Comparison of ENCODE assay signal across 9 cellular contexts in genomic region chr11:130631119-130631518, GRCh38.
DNase-seq lines count a peak whose midpoint lies in the region; ATAC-seq, FAIRE-seq and TF ChIP-seq lines count a peak whose summit lies in the region.
"Had no signal": no experiment of that assay in that cellular context is flagged by ENCODE, and none has a peak within 500 bp of the region (broad histone marks: within the 10 kb centered on the region; RNA-seq: fewer than 3 reads in every experiment).

No MANE protein-coding gene starts in this region.

- intact Hi-C loops in IMR-90 (cut with micrococcal nuclease), result no loop called here
- intact Hi-C loops in activated T-helper 2 cell treated with anti-CD3 and anti-CD28 coated beads, Interferon-gamma antibody, Interleukin-2, Interleukin-4, amounts not matched to agents 10 μg/mL and 5 μg/mL and 100 μg/mL, durations not matched to agents 14 hours and 24 hours and 36 hours (cut with micrococcal nuclease), result loop anchor here (10.0 kb wide), 1 partner anchor 326 kb away; no protein-coding TSS in a partner anchor

- H4K20me1 ChIP-seq in IMR-90 (ENCODE audit: insufficient read depth, low read length), result no peaks in the 10 kb centered on the region
- no peaks in the 10 kb centered on the region for H4K20me1 ChIP-seq in keratinocyte (ENCODE audit: control insufficient read depth, extremely low read depth, insufficient read depth, low read length)

- TF ChIP-seq POLR2A in IMR-90 (IDR thresholded peaks at IDR 0.05; ENCODE audit: low read depth, low read length), result no peak

- peak overlapping the region; percentile 76 for H4K91ac ChIP-seq in IMR-90 (ENCODE audit: insufficient read depth, low read depth, low read length)

- H3K27ac ChIP-seq in IMR-90 (ENCODE audit: insufficient read depth, low read length) (no peak overlapping the region), keratinocyte (ENCODE audit: control insufficient read depth, insufficient read depth, low read length) (no peak overlapping the region)
- H3K27ac ChIP-seq: heart right ventricle had no signal

- H2BK15ac ChIP-seq in IMR-90 (ENCODE audit: low read depth, low read length), result peak overlapping the region; percentile 72; the same call in 1 of the 3 replicates

- H3K18ac ChIP-seq in IMR-90 (ENCODE audit: low read depth, low read length), result peak overlapping the region; percentile 86; the same call in 1 of the 2 replicates

- H3K36me3 Mint-ChIP-seq in activated T-helper 2 cell treated with anti-CD3 and anti-CD28 coated beads, Interferon-gamma antibody, Interleukin-2, Interleukin-4, amounts not matched to agents 10 μg/mL and 5 μg/mL and 100 μg/mL, durations not matched to agents 14 hours and 24 hours and 36 hours (ENCODE audit: low read depth), result no peaks in the 10 kb centered on the region
- H3K36me3 Mint-ChIP-seq: activated naive CD8-positive, alpha-beta T cell had no signal

- H3K9me1 ChIP-seq in IMR-90 (ENCODE audit: insufficient read depth, low read length), result peaks cover 20% of the 10 kb centered on the region
- H3K9me1 ChIP-seq in keratinocyte (ENCODE audit: control insufficient read depth, extremely low read depth, insufficient read depth, low read length), result no peaks in the 10 kb centered on the region

- H3K9ac ChIP-seq in IMR-90 (ENCODE audit: low read depth, low read length) (no peak overlapping the region), keratinocyte (ENCODE audit: control insufficient read depth, extremely low read depth, insufficient read depth, low read length) (peak overlapping the region; percentile 24)

- H3K27me3 ChIP-seq in IMR-90 (ENCODE audit: control insufficient read depth, insufficient read depth, low read length) (no peaks in the 10 kb centered on the region), keratinocyte (ENCODE audit: control insufficient read depth, extremely low read depth, insufficient read depth, low read length) (no peaks in the 10 kb centered on the region)
- H3K27me3 ChIP-seq: heart right ventricle had no signal

- no peak overlapping the region for H2AK9ac ChIP-seq in IMR-90 (replicated peaks; ENCODE audit: low read depth, low read length, poor library complexity)

- no peaks in the 10 kb centered on the region for H3K27me3 Mint-ChIP-seq in activated T-helper 2 cell treated with anti-CD3 and anti-CD28 coated beads, Interferon-gamma antibody, Interleukin-2, Interleukin-4, amounts not matched to agents 10 μg/mL and 5 μg/mL and 100 μg/mL, durations not matched to agents 14 hours and 24 hours and 36 hours (ENCODE audit: low read depth)

- H3K4me2 ChIP-seq in IMR-90 (ENCODE audit: low read depth, low read length) (no peak overlapping the region), keratinocyte (ENCODE audit: control insufficient read depth, extremely low read depth, insufficient read depth, low read depth, low read length) (peak overlapping the region; percentile 27)

- peak overlapping the region; percentile 77 for H2AK5ac ChIP-seq in IMR-90 (ENCODE audit: low read depth, low read length)

- in situ Hi-C loops in IMR-90 (cut with MboI; ENCODE audit: low sequenced_read_pairs), result no loop called here

- TF ChIP-seq CTCF in IMR-90 (conservative IDR thresholded peaks at IDR 0.05; ENCODE audit: low read depth, low read length) (no peak), keratinocyte (optimal IDR thresholded peaks at IDR 0.05 in 1 of 3, IDR thresholded peaks at IDR 0.05 in 1 of 3, conservative IDR thresholded peaks at IDR 0.05 in 1 of 3; ENCODE audit: extremely low read depth in 1 of 3, insufficient read depth in 2 of 3, low read length in 3 of 3) (no peak)

- H3K79me2 ChIP-seq in keratinocyte (ENCODE audit: control insufficient read depth, insufficient read depth, low read length), result no peaks in the 10 kb centered on the region

- H2BK120ac ChIP-seq in IMR-90 (ENCODE audit: low read depth, low read length), result peak overlapping the region; percentile 81

- peak overlapping the region; percentile 64 for H3K14ac ChIP-seq in IMR-90 (replicated peaks; ENCODE audit: low read depth, low read length)

- no peaks in the 10 kb centered on the region for H3K36me3 ChIP-seq in IMR-90 (ENCODE audit: control insufficient read depth, insufficient read depth, low read length)
- no peaks in the 10 kb centered on the region for H3K36me3 ChIP-seq in keratinocyte (ENCODE audit: control insufficient read depth in 2 of 2, extremely low read depth in 1 of 2, insufficient read depth in 2 of 2, low read length in 2 of 2)
- H3K36me3 ChIP-seq: heart right ventricle had no signal

- peak overlapping the region; percentile 68 for H2BK20ac ChIP-seq in IMR-90 (ENCODE audit: low read depth, low read length)

- FAIRE-seq in keratinocyte (lab: Jason Lieb, UNC) (peak; percentile 89), frontal cortex (lab: Jason Lieb, UNC) (no peak)

- peaks cover 27% of the 10 kb centered on the region for H3K4me1 ChIP-seq in IMR-90 (ENCODE audit: control insufficient read depth, insufficient read depth, low read length)
- peaks cover 52% of the 10 kb centered on the region for H3K4me1 ChIP-seq in keratinocyte (ENCODE audit: control insufficient read depth, extremely low read depth, insufficient read depth, low read length)

- peak overlapping the region; percentile 73 for H3K4ac ChIP-seq in IMR-90 (ENCODE audit: low read depth, low read length)

- peak overlapping the region; percentile 27 for H2BK5ac ChIP-seq in IMR-90 (ENCODE audit: low read depth, low read length, poor library complexity, severe bottlenecking)

- H2AFZ ChIP-seq in IMR-90 (replicated peaks; ENCODE audit: low read length, poor library complexity) (no peak overlapping the region), keratinocyte (ENCODE audit: control insufficient read depth, low read length) (no peak overlapping the region)

- DNase-seq in ELR (ENCODE audit: low read depth) (peak; percentile 94), IMR-90 (peak; percentile 95), keratinocyte (ENCODE audit: low read depth, low spot score) (peak; percentile 84), frontal cortex (ENCODE audit: low spot score in 2 of 2) (no peak), NCI-H2081 treated with DMSO at 0.1 percent for 48 hours (lab: John Stamatoyannopoulos, UW) (no peak), NCI-H510A treated with DMSO at 0.1 percent for 48 hours (lab: John Stamatoyannopoulos, UW) (no peak)
- DNase-seq in activated T-helper 2 cell treated with anti-CD3 and anti-CD28 coated beads, Interferon-gamma antibody, Interleukin-2, Interleukin-4, amounts not matched to agents 10 μg/mL and 5 μg/mL and 100 μg/mL, durations not matched to agents 14 hours and 24 hours and 36 hours (ENCODE audit: low spot score), result no peak
- DNase-seq: heart right ventricle had no signal

- no peak overlapping the region for H3K4me3 Mint-ChIP-seq in activated T-helper 2 cell treated with anti-CD3 and anti-CD28 coated beads, Interferon-gamma antibody, Interleukin-2, Interleukin-4, amounts not matched to agents 10 μg/mL and 5 μg/mL and 100 μg/mL, durations not matched to agents 14 hours and 24 hours and 36 hours (ENCODE audit: low read depth)
- H3K4me3 Mint-ChIP-seq: activated naive CD8-positive, alpha-beta T cell had no signal

- H3K4me1 Mint-ChIP-seq in activated T-helper 2 cell treated with anti-CD3 and anti-CD28 coated beads, Interferon-gamma antibody, Interleukin-2, Interleukin-4, amounts not matched to agents 10 μg/mL and 5 μg/mL and 100 μg/mL, durations not matched to agents 14 hours and 24 hours and 36 hours (ENCODE audit: low read depth), result peaks cover 28% of the 10 kb centered on the region

- CTCF ChIA-PET in IMR-90 (lab: Yijun Ruan, JAX), result interaction anchor here (0.6 to 1.9 kb wide), 4 partner anchors 14 to 184 kb away, joined by 3 to 10 read pairs (median 6); no protein-coding TSS in a partner anchor

- peak overlapping the region; percentile 71 for H3K27ac Mint-ChIP-seq in activated T-helper 2 cell treated with anti-CD3 and anti-CD28 coated beads, Interferon-gamma antibody, Interleukin-2, Interleukin-4, amounts not matched to agents 10 μg/mL and 5 μg/mL and 100 μg/mL, durations not matched to agents 14 hours and 24 hours and 36 hours
- H3K27ac Mint-ChIP-seq: activated naive CD8-positive, alpha-beta T cell had no signal

- no peak overlapping the region for H3K56ac ChIP-seq in IMR-90 (ENCODE audit: extremely low read depth, insufficient read depth, low read length)

- BruUV-seq in IMR-90 (replicated peaks; lab: Mats Ljungman, UMichigan), result no TSS peak

- ATAC-seq in IMR-90 (ENCODE audit: low read depth), result peak; percentile 76
- ATAC-seq: heart right ventricle had no signal

- TF ChIP-seq RAD21 in IMR-90 (IDR thresholded peaks at IDR 0.05; ENCODE audit: low read length), result 0 out of 2 replicates have a peak, but pooled peaks have one; percentile 11

- dilution Hi-C loops in IMR-90 (cut with HindIII; ENCODE audit: low sequenced_read_pairs, unreplicated experiment) (no loop called here), keratinocyte (cut with MboI; ENCODE audit: extremely low pct_ligation_motif_present, low sequenced_read_pairs) (no loop called here)

- POLR2A ChIA-PET in IMR-90 (lab: Charles Lee; ENCODE audit: unreplicated experiment), result no interaction called here

- H3K9me3 ChIP-seq in IMR-90 (ENCODE audit: control insufficient read depth, insufficient read depth, low read length) (no peaks in the 10 kb centered on the region), keratinocyte (ENCODE audit: control insufficient read depth, low read depth, low read length) (no peaks in the 10 kb centered on the region)
- H3K9me3 ChIP-seq: heart right ventricle had no signal

- 30% methylated on average over 2 of the region's 3 CpGs; no CpG with 5 or more reads in 1 of the 2 experiments for WGBS in IMR-90 (ENCODE audit: extremely low coverage in 2 of 2, insufficient read length in 1 of 2), 2 experiments

- no peaks in the 10 kb centered on the region for H3K9me3 Mint-ChIP-seq in activated T-helper 2 cell treated with anti-CD3 and anti-CD28 coated beads, Interferon-gamma antibody, Interleukin-2, Interleukin-4, amounts not matched to agents 10 μg/mL and 5 μg/mL and 100 μg/mL, durations not matched to agents 14 hours and 24 hours and 36 hours

- H4K5ac ChIP-seq in IMR-90 (ENCODE audit: low read depth, low read length), result peak overlapping the region; percentile 40; the same call in 1 of the 2 replicates

- H3K4me3 ChIP-seq in IMR-90 (ENCODE audit: insufficient read depth, low read depth, low read length) (no peak overlapping the region), keratinocyte (ENCODE audit: control insufficient read depth in 2 of 3, extremely low read depth in 1 of 3, insufficient read depth in 2 of 3, low read depth in 1 of 3, low read length in 3 of 3) (no peak overlapping the region)
- H3K4me3 ChIP-seq: heart right ventricle had no signal

- 0 out of 2 replicates have a peak overlapping the region, but pooled peaks have one; percentile 21 for H3K23ac ChIP-seq in IMR-90 (ENCODE audit: low read depth, low read length)

- peak overlapping the region in 1 of 2 experiments; percentile 84; a peak in 2 of 4 replicates for H4K8ac ChIP-seq in IMR-90 (ENCODE audit: low read depth in 2 of 2, low read length in 2 of 2)

- no peaks in the 10 kb centered on the region for H3K79me1 ChIP-seq in IMR-90 (ENCODE audit: low read depth in 1 of 2, low read length in 2 of 2)

TF ChIP-seq in IMR-90, 13 proteins besides CTCF, POLR2A, EP300 and RAD21 (continues in another document):
- TF ChIP-seq CEBPB (IDR thresholded peaks at IDR 0.05; ENCODE audit: low read depth, low read length) (peak; percentile 89), SMC3 (IDR thresholded peaks at IDR 0.05; ENCODE audit: low read depth, low read length) (peak; percentile 16; the same call in 1 of the 2 replicates), FOS (IDR thresholded peaks at IDR 0.05; ENCODE audit: low read depth, low read length) (peak; percentile 84)

Comparison
In these comparisons a context has a peak if more than half of its experiments do, and no peak if none do; other contexts are left out.
1. DNase-seq: peak in ELR (single experiment), IMR-90 (single experiment) and keratinocyte (single experiment); none in activated T-helper 2 cell treated with anti-CD3 and anti-CD28 coated beads, Interferon-gamma antibody, Interleukin-2, Interleukin-4, amounts not matched to agents 10 μg/mL and 5 μg/mL and 100 μg/mL, durations not matched to agents 14 hours and 24 hours and 36 hours (single experiment), frontal cortex (0 of 2), NCI-H2081 treated with DMSO at 0.1 percent for 48 hours (single experiment) and NCI-H510A treated with DMSO at 0.1 percent for 48 hours (single experiment).